In genomic region chr1:37634554-37635308, GRCh38 we compare ENCODE assay signal across 8 cellular contexts. TPM values are rescaled to one million over a fixed set of nuclear protein-coding genes. Genes with fewer than 3 reads are reported as not detected.
A peak's percentile ranks its signal among the peaks of the same experiment; 100 is the strongest.
DNase-seq lines count a peak whose midpoint lies in the region; ATAC-seq and TF ChIP-seq lines count a peak whose summit lies in the region.

Gene RSPO1 (minus strand): TSS chr1:37634892. CDS start chr1:37629661, 5,231 bp downstream.

- intact Hi-C loops in stomach (cut with DNase I; ENCODE audit: low total_unique reads), result no loop called here

- peak; percentile 4 for DNase-seq in NCI-H748 (lab: John Stamatoyannopoulos, UW; ENCODE audit: unreplicated experiment)
- no peak for DNase-seq in NCI-H748 treated with DMSO at 0.1 percent for 48 hours (lab: John Stamatoyannopoulos, UW)
- no peak for DNase-seq in stomach
- DNase-seq in NK-92 treated with Interleukin-12 subunit alpha and Interleukin-12 subunit beta, amount 100 ng/mL, for 24 hours (lab: John Stamatoyannopoulos, UW), result no peak

- H3K27me3 Mint-ChIP-seq in activated T-helper 17 cell treated with anti-CD3 and anti-CD28 coated beads, Interleukin-2, amount 50 U/mL, for 72 hours, result peaks cover 44% of the 10 kb centered on the region

- H3K4me3 Mint-ChIP-seq in activated T-helper 17 cell treated with anti-CD3 and anti-CD28 coated beads, Interleukin-2, amount 50 U/mL, for 72 hours, result peak within 1 kb of the TSS; percentile 45

- 3% methylated on average over 49 to 72 of the region's 72 CpGs; no CpG with 5 or more reads in 1 of the 5 donors for WGBS in stomach, 5 donors

- H3K4me1 Mint-ChIP-seq in activated T-helper 17 cell treated with anti-CD3 and anti-CD28 coated beads, Interleukin-2, amount 50 U/mL, for 72 hours, result peaks cover 4% of the 10 kb centered on the region

- peaks cover 6% of the 10 kb centered on the region for H3K36me3 Mint-ChIP-seq in activated T-helper 17 cell treated with anti-CD3 and anti-CD28 coated beads, Interleukin-2, amount 50 U/mL, for 72 hours (ENCODE audit: low read depth)

- TF ChIP-seq POLR2A in stomach (IDR thresholded peaks at IDR 0.05), result no peak

- H3K4me3 ChIP-seq in iPS-18a (ENCODE audit: low read length), result peak within 1 kb of the TSS; percentile 43
- H3K4me3 ChIP-seq in stomach, result peak within 1 kb of the TSS; percentile 40 to 49 (median 46)

- peak; percentile 7 for ATAC-seq in activated T-helper 17 cell treated with anti-CD3 and anti-CD28 coated beads, Interleukin-2, amount 50 U/mL, for 72 hours (replicated peaks)
- ATAC-seq in GM18502 (IDR thresholded peaks at IDR 0.05; ENCODE audit: poor library complexity, unreplicated experiment) (no peak), GM21447 (IDR thresholded peaks at IDR 0.05; ENCODE audit: unreplicated experiment) (no peak)

- TF ChIP-seq CTCF in stomach (IDR thresholded peaks at IDR 0.05), result no peak

- H3K9ac ChIP-seq in iPS-18a (ENCODE audit: low read length), result no peak within 1 kb of the TSS

- H3K9me3 Mint-ChIP-seq in activated T-helper 17 cell treated with anti-CD3 and anti-CD28 coated beads, Interleukin-2, amount 50 U/mL, for 72 hours, result no peaks in the 10 kb centered on the region

- H3K27ac ChIP-seq in iPS-18a (ENCODE audit: low read length) (no peak within 1 kb of the TSS), stomach (peak within 1 kb of the TSS in 1 of 5 donors; percentile 64)

- H3K27me3 ChIP-seq in iPS-18a (ENCODE audit: control insufficient read depth, insufficient read depth, low read length) (peaks cover 100% of the 10 kb centered on the region), stomach (peaks cover 13 to 96% (median 77%) of the 10 kb centered on the region in 3 donors)

- H3K36me3 ChIP-seq in iPS-18a (ENCODE audit: control insufficient read depth, low read depth, low read length), result no peaks in the 10 kb centered on the region
- H3K36me3 ChIP-seq in stomach, result no peaks in the 10 kb centered on the region

- H3K9me3 ChIP-seq in iPS-18a (ENCODE audit: control insufficient read depth, low read depth, low read length) (no peaks in the 10 kb centered on the region), stomach (no peaks in the 10 kb centered on the region)

- H3K4me1 ChIP-seq in iPS-18a (ENCODE audit: control insufficient read depth, low read depth, low read length) (peaks cover 5% of the 10 kb centered on the region), stomach (peaks cover 7 to 25% (median 21%) of the 10 kb centered on the region in 4 donors)

- TF ChIP-seq EP300 in stomach (IDR thresholded peaks at IDR 0.05), result no peak

- H3K27ac Mint-ChIP-seq in activated T-helper 17 cell treated with anti-CD3 and anti-CD28 coated beads, Interleukin-2, amount 50 U/mL, for 72 hours, result no peak within 1 kb of the TSS

RNA-seq across cellular contexts. Expression of gene RSPO1, which starts in this region (rescaled TPM):
- total RNA-seq in activated T-helper 17 cell treated with anti-CD3 and anti-CD28 coated beads, Interleukin-2, amount 50 U/mL, for 72 hours, result not detected
- total RNA-seq in stomach, result 1 to 10 TPM in 3 of 5 donors, under 1 TPM in 2; 0.87 to 5.8 (median 1.8) TPM
- polyA plus RNA-seq in stomach, result 1 to 10 TPM in 2 of 3 donors, under 1 TPM in 1; 0.50 to 1.7 (median 1.2) TPM

Comparison
In these comparisons a context has a peak if more than half of its experiments do, and no peak if none do; other contexts are left out.
1. Peak in ATAC-seq in activated T-helper 17 cell treated with anti-CD3 and anti-CD28 coated beads, Interleukin-2, amount 50 U/mL, for 72 hours; RNA of the gene not detected or under 1 TPM.